4 cellular contexts compared by ENCODE assay signal in the genomic region with DNA sequence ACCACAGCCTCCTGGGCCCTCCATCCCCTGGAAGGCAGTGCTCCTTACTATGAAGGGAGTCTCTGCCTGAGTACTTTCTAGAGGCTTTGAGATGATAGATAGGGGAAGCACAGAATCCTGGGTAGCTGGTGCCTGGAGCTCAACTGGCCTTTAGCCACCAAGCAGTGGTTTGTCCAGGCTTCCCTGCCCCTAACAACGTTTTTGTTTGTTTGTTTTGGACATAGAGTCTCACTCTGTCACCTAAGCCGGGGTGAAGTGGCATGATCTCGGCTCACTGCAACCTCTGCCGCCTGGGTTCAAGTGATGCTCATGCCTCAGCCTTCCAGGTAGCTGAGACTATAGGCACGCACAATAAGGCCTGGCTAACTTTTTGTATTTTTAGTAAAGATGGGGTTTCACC.
"Had no signal": no experiment of that assay in that cellular context is flagged by ENCODE, and none has a peak within 500 bp of the region (broad histone marks: within the 10 kb centered on the region; RNA-seq: fewer than 3 reads in every experiment).

No MANE protein-coding gene starts in this region.

- DNase-seq: GM23248, GOT3, H7, HFFc6 had no signal
